In the genomic region with DNA sequence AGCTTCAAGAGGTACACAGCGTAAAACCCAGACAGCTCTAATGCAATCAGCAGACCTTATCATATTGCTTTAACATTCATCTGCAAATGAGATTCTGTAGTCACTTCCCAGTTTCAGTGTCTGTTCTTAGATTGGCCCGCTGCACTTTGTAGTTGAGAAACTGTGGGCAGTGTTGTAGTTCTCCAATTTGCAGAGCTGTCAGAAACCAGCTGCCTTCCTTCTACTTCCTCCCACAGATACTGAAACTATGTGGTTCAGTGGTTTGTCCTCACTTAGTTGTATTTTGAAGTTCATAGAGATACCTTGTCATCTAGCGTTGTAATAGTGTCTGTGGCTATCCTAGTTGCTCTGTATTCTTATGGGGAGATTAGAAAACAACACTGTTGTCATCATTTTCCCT, we compare ENCODE assay signal across 8 cellular contexts. TPM values are rescaled to one million over a fixed set of nuclear protein-coding genes. Genes with fewer than 3 reads are reported as not detected.
DNase-seq lines count a peak whose midpoint lies in the region; ATAC-seq and TF ChIP-seq lines count a peak whose summit lies in the region.

No MANE protein-coding gene starts in this region.

- H3K79me2 ChIP-seq in osteoblast (ENCODE audit: insufficient read depth, low read length), result no peaks in the 10 kb centered on the region

- POLR2A ChIA-PET in CD4-positive, alpha-beta memory T cell (lab: Charles Lee; ENCODE audit: partially characterized antibody), result no interaction called here

- no peaks in the 10 kb centered on the region for H4K20me1 ChIP-seq in osteoblast (ENCODE audit: insufficient read depth, low read length)

- H3K27me3 Mint-ChIP-seq in CD4-positive, alpha-beta memory T cell, result no peaks in the 10 kb centered on the region
- no peaks in the 10 kb centered on the region for H3K27me3 Mint-ChIP-seq in activated CD8-positive, alpha-beta memory T cell treated with anti-CD3 and anti-CD28 coated beads, Interleukin-2, amount 10 ng/mL, durations not matched to agents 7 days and 5 days
- H3K27me3 Mint-ChIP-seq in nephron (ENCODE audit: low read depth), result no peaks in the 10 kb centered on the region
- H3K27me3 Mint-ChIP-seq in endodermal cell (ENCODE audit: insufficient read depth), result no peaks in the 10 kb centered on the region

- H3K4me3 Mint-ChIP-seq in CD4-positive, alpha-beta memory T cell, result peak overlapping the region in 1 of 8 donors; percentile 13
- H3K4me3 Mint-ChIP-seq in activated CD8-positive, alpha-beta memory T cell treated with anti-CD3 and anti-CD28 coated beads, Interleukin-2, amount 10 ng/mL, durations not matched to agents 7 days and 5 days, result peak overlapping the region; percentile 44
- H3K4me3 Mint-ChIP-seq in nephron, result no peak overlapping the region
- H3K4me3 Mint-ChIP-seq in endodermal cell, result no peak overlapping the region

- peaks cover 19 to 33% of the 10 kb centered on the region in 2 donors for H3K36me3 Mint-ChIP-seq in CD4-positive, alpha-beta memory T cell
- peaks cover 15% of the 10 kb centered on the region for H3K36me3 Mint-ChIP-seq in activated CD8-positive, alpha-beta memory T cell treated with anti-CD3 and anti-CD28 coated beads, Interleukin-2, amount 10 ng/mL, durations not matched to agents 7 days and 5 days
- H3K36me3 Mint-ChIP-seq in nephron (ENCODE audit: low read depth), result peaks cover 13% of the 10 kb centered on the region
- H3K36me3 Mint-ChIP-seq in endodermal cell (ENCODE audit: low read depth), result peaks cover 8% of the 10 kb centered on the region

- no peaks in the 10 kb centered on the region for H3K9me3 Mint-ChIP-seq in CD4-positive, alpha-beta memory T cell
- no peaks in the 10 kb centered on the region for H3K9me3 Mint-ChIP-seq in activated CD8-positive, alpha-beta memory T cell treated with anti-CD3 and anti-CD28 coated beads, Interleukin-2, amount 10 ng/mL, durations not matched to agents 7 days and 5 days (ENCODE audit: low read depth)
- H3K9me3 Mint-ChIP-seq in nephron (no peaks in the 10 kb centered on the region), endodermal cell (no peaks in the 10 kb centered on the region)

- no peaks in the 10 kb centered on the region for H3K27me3 ChIP-seq in CD4-positive, alpha-beta memory T cell (ENCODE audit: insufficient read depth, low read length)
- H3K27me3 ChIP-seq in testis (no peaks in the 10 kb centered on the region), osteoblast (ENCODE audit: insufficient read depth, low read length) (no peaks in the 10 kb centered on the region), endodermal cell (ENCODE audit: control insufficient read depth, insufficient read depth, low read length, poor library complexity, severe bottlenecking) (no peaks in the 10 kb centered on the region)

- 74 to 84% methylated on average over 3 of the region's 3 CpGs for WGBS in testis, 2 donors
- 86 to 91% methylated on average over 1 to 3 of the region's 3 CpGs for WGBS in endodermal cell (ENCODE audit: insufficient coverage in 1 of 2, insufficient read length in 1 of 2), 2 experiments

- H2AFZ ChIP-seq in osteoblast (ENCODE audit: low read length), result no peak overlapping the region

- H3K4me3 ChIP-seq in CD4-positive, alpha-beta memory T cell (ENCODE audit: low read length in 2 of 2), result no peak overlapping the region
- H3K4me3 ChIP-seq in testis (no peak overlapping the region), osteoblast (ENCODE audit: insufficient read depth, low read length) (no peak overlapping the region), endodermal cell (ENCODE audit: low read length) (no peak overlapping the region)

- CTCF ChIA-PET in CD4-positive, alpha-beta memory T cell (lab: Charles Lee; ENCODE audit: partially characterized antibody), result no interaction called here
- CTCF ChIA-PET in activated CD8-positive, alpha-beta memory T cell treated with anti-CD3 and anti-CD28 coated beads, Interleukin-2, amount 10 ng/mL, durations not matched to agents 7 days and 5 days (lab: Charles Lee), result interaction anchor here (1.0 kb wide), 1 partner anchor 10 kb away, joined by 3 read pairs; no protein-coding TSS in a partner anchor

- TF ChIP-seq POLR2A in testis (IDR thresholded peaks at IDR 0.05), result no peak

- intact Hi-C loops in CD4-positive, alpha-beta memory T cell (cut with micrococcal nuclease), result no loop called here
- intact Hi-C loops in testis (cut with DNase I; ENCODE audit: low total_unique reads), result no loop called here

- ATAC-seq in GM19455 (IDR thresholded peaks at IDR 0.05; ENCODE audit: unreplicated experiment) (peak; percentile 100), HG03469 (IDR thresholded peaks at IDR 0.05; ENCODE audit: unreplicated experiment) (peak; percentile 99)
- ATAC-seq in activated CD8-positive, alpha-beta memory T cell treated with anti-CD3 and anti-CD28 coated beads, Interleukin-2, amount 10 ng/mL, durations not matched to agents 7 days and 5 days, result peak; percentile 98

- H3K9me3 ChIP-seq in CD4-positive, alpha-beta memory T cell (ENCODE audit: control insufficient read depth in 1 of 2, low read length in 2 of 2), result no peaks in the 10 kb centered on the region
- H3K9me3 ChIP-seq in testis, result no peaks in the 10 kb centered on the region
- no peaks in the 10 kb centered on the region for H3K9me3 ChIP-seq in osteoblast (ENCODE audit: low read depth, low read length)
- H3K9me3 ChIP-seq in endodermal cell (ENCODE audit: control insufficient read depth, low read length), result no peaks in the 10 kb centered on the region

- DNase-seq in CD4-positive, alpha-beta memory T cell, result peak; percentile 27 to 40 (median 32)
- peak; percentile 81 for DNase-seq in activated CD8-positive, alpha-beta memory T cell treated with anti-CD3 and anti-CD28 coated beads, Interleukin-2, amount 10 ng/mL, durations not matched to agents 7 days and 5 days
- DNase-seq in testis, result no peak
- no peak for DNase-seq in osteoblast (ENCODE audit: insufficient read length, low spot score, missing footprints)
- DNase-seq in endodermal cell, result no peak

- no peak for TF ChIP-seq CTCF in nephron (IDR thresholded peaks at IDR 0.05; ENCODE audit: unreplicated experiment in 3 of 3)
- TF ChIP-seq CTCF in testis (IDR thresholded peaks at IDR 0.05), result no peak
- TF ChIP-seq CTCF in osteoblast (IDR thresholded peaks at IDR 0.05; ENCODE audit: extremely low read depth, low read depth, low read length), result no peak
- no peak for TF ChIP-seq CTCF in endodermal cell (conservative IDR thresholded peaks at IDR 0.05)

- no peak overlapping the region for H3K27ac ChIP-seq in CD4-positive, alpha-beta memory T cell (ENCODE audit: low read depth, low read length)
- no peak overlapping the region for H3K27ac ChIP-seq in testis
- H3K27ac ChIP-seq in osteoblast (ENCODE audit: low read depth, low read length), result no peak overlapping the region
- H3K27ac ChIP-seq in endodermal cell (ENCODE audit: low read depth, low read length), result no peak overlapping the region

- no peak overlapping the region for H3K9ac ChIP-seq in endodermal cell (ENCODE audit: extremely low read depth, low read length, poor library complexity, severe bottlenecking)

- no peaks in the 10 kb centered on the region for H3K4me1 ChIP-seq in CD4-positive, alpha-beta memory T cell (ENCODE audit: insufficient read depth, low read length)
- H3K4me1 ChIP-seq in testis (no peaks in the 10 kb centered on the region), osteoblast (ENCODE audit: insufficient read depth, low read length) (no peaks in the 10 kb centered on the region), endodermal cell (ENCODE audit: control insufficient read depth, insufficient read depth, low read length) (no peaks in the 10 kb centered on the region)

- H3K36me3 ChIP-seq in CD4-positive, alpha-beta memory T cell (ENCODE audit: insufficient read depth, low read length), result peaks cover 9% of the 10 kb centered on the region
- H3K36me3 ChIP-seq in testis (ENCODE audit: low read depth, missing control alignments) (no peaks in the 10 kb centered on the region), osteoblast (ENCODE audit: insufficient read depth, low read length) (peaks cover 7% of the 10 kb centered on the region), endodermal cell (ENCODE audit: control insufficient read depth, insufficient read depth, low read length) (peaks cover 20% of the 10 kb centered on the region)

- peak overlapping the region in 3 of 7 donors; percentile 0 to 9 (median 2) for H3K27ac Mint-ChIP-seq in CD4-positive, alpha-beta memory T cell
- peak overlapping the region; percentile 77 for H3K27ac Mint-ChIP-seq in activated CD8-positive, alpha-beta memory T cell treated with anti-CD3 and anti-CD28 coated beads, Interleukin-2, amount 10 ng/mL, durations not matched to agents 7 days and 5 days
- H3K27ac Mint-ChIP-seq in nephron, result peak overlapping the region; percentile 47 to 90 (median 86)
- no peak overlapping the region for H3K27ac Mint-ChIP-seq in endodermal cell

- no peak overlapping the region for H3K4me2 ChIP-seq in osteoblast (ENCODE audit: insufficient read depth, low read length)

- peaks cover 7 to 12% (median 9%) of the 10 kb centered on the region in 4 donors for H3K4me1 Mint-ChIP-seq in CD4-positive, alpha-beta memory T cell
- H3K4me1 Mint-ChIP-seq in activated CD8-positive, alpha-beta memory T cell treated with anti-CD3 and anti-CD28 coated beads, Interleukin-2, amount 10 ng/mL, durations not matched to agents 7 days and 5 days, result peaks cover 22% of the 10 kb centered on the region
- H3K4me1 Mint-ChIP-seq in nephron (peaks cover 23% of the 10 kb centered on the region), endodermal cell (no peaks in the 10 kb centered on the region)

RNA-seq across cellular contexts. Expression of a gene that starts 39.6 kb away (rescaled TPM):
- total RNA-seq in CD4-positive, alpha-beta memory T cell, result not detected
- polyA plus RNA-seq in CD4-positive, alpha-beta memory T cell, result not detected
- total RNA-seq in activated CD8-positive, alpha-beta memory T cell treated with anti-CD3 and anti-CD28 coated beads, Interleukin-2, amount 10 ng/mL, durations not matched to agents 7 days and 5 days, result under 1 TPM in 1 of 2 experiments, not detected in 1; 0.29 TPM
- total RNA-seq in testis (100 to 1,000 TPM; 106 to 289 TPM), osteoblast (under 0.01 and 0.36 TPM in 2 replicates), endodermal cell (10 to 100 TPM; 13.3 to 17.3 TPM)
- 384 TPM for polyA plus RNA-seq in testis (ENCODE audit: insufficient read depth, low read depth, low replicate concordance)
- 19.8 TPM for polyA plus RNA-seq in endodermal cell (2013, experiment 1 of 2)
- polyA plus RNA-seq in endodermal cell (2013, experiment 2 of 2), result 19.7 TPM

RNA-seq across cellular contexts. Expression of a gene that starts 53.4 kb away (rescaled TPM):
- total RNA-seq in CD4-positive, alpha-beta memory T cell, result 10 to 100 TPM; 40.6 to 42.4 TPM
- polyA plus RNA-seq in CD4-positive, alpha-beta memory T cell, result 10 to 100 TPM; 13.7 to 16.8 TPM
- total RNA-seq in activated CD8-positive, alpha-beta memory T cell treated with anti-CD3 and anti-CD28 coated beads, Interleukin-2, amount 10 ng/mL, durations not matched to agents 7 days and 5 days, result 10 to 100 TPM; 29.9 to 33.3 TPM
- 10 to 100 TPM; 10.2 to 12.1 TPM for total RNA-seq in testis
- polyA plus RNA-seq in testis (ENCODE audit: insufficient read depth, low read depth, low replicate concordance), result 15.6 TPM
- 14.1 and 17.4 TPM in 2 replicates for total RNA-seq in osteoblast
- total RNA-seq in endodermal cell, result 10 to 100 TPM; 43.7 to 44.9 TPM
- 14.6 TPM for polyA plus RNA-seq in endodermal cell (2013, experiment 1 of 2)
- polyA plus RNA-seq in endodermal cell (2013, experiment 2 of 2), result 10.3 TPM

Comparison
In these comparisons a context has a peak if more than half of its experiments do, and no peak if none do; other contexts are left out.
1. DNase-seq: peak in CD4-positive, alpha-beta memory T cell (5 of 5) and activated CD8-positive, alpha-beta memory T cell treated with anti-CD3 and anti-CD28 coated beads, Interleukin-2, amount 10 ng/mL, durations not matched to agents 7 days and 5 days (single experiment); none in testis (single experiment), osteoblast (single experiment) and endodermal cell (single experiment).
2. RNA of a gene that starts 39.6 kb away (total RNA-seq): 106 to 289 TPM in testis and 13.3 to 17.3 TPM in endodermal cell; under 0.01 to 0.36 TPM in osteoblast, 0.29 TPM in activated CD8-positive, alpha-beta memory T cell treated with anti-CD3 and anti-CD28 coated beads, Interleukin-2, amount 10 ng/mL, durations not matched to agents 7 days and 5 days and not detected in CD4-positive, alpha-beta memory T cell; every median in the first group is over 10 times any median in the second.
3. Peak in every context shown above with its lines, with median percentiles within 50 percentile points of each other: ATAC-seq.